9 cellular contexts compared by ENCODE assay signal in genomic region chr4:82431026-82431745, GRCh38. TPM values are rescaled to one million over a fixed set of nuclear protein-coding genes. Genes with fewer than 3 reads are reported as not detected.
DNase-seq lines count a peak whose midpoint lies in the region; ATAC-seq, FAIRE-seq and TF ChIP-seq lines count a peak whose summit lies in the region.
"Had no signal": no experiment of that assay in that cellular context is flagged by ENCODE, and none has a peak within 500 bp of the region (broad histone marks: within the 10 kb centered on the region; RNA-seq: fewer than 3 reads in every experiment).

No MANE protein-coding gene starts in this region.

- H3K4me3 ChIP-seq in fibroblast of pulmonary artery (replicated peaks; ENCODE audit: low read depth, low read length), result peak overlapping the region; percentile 87
- H3K4me3 ChIP-seq in pancreas, result peak overlapping the region; percentile 86 to 96 (median 91)

- TF ChIP-seq CTCF in fibroblast of pulmonary artery (IDR thresholded peaks at IDR 0.05; ENCODE audit: low read length, missing control alignments) (no peak), pancreas (IDR thresholded peaks at IDR 0.05) (no peak)

- ATAC-seq in pancreas (peak; percentile 18 to 35 (median 28)), GM18502 (IDR thresholded peaks at IDR 0.05; ENCODE audit: poor library complexity, unreplicated experiment) (no peak), HG03159 (IDR thresholded peaks at IDR 0.05; ENCODE audit: unreplicated experiment) (no peak)

- no peaks in the 10 kb centered on the region for H3K27me3 ChIP-seq in pancreas

- peaks cover 9 to 36% (median 16%) of the 10 kb centered on the region in 3 donors for H3K4me1 ChIP-seq in pancreas

- intact Hi-C loops in pancreas (cut with DNase I), result no loop called here

- H3K9me3 ChIP-seq in pancreas, result no peaks in the 10 kb centered on the region

- FAIRE-seq in pancreas (lab: Jason Lieb, UNC), result no peak
- FAIRE-seq: frontal cortex had no signal

- H3K27ac ChIP-seq in pancreas, result peak overlapping the region; percentile 96 to 98 (median 96)

- peaks cover 0 to 12% (median under 1%) of the 10 kb centered on the region in 3 donors for H3K36me3 ChIP-seq in pancreas

- DNase-seq in NCI-H526 (lab: John Stamatoyannopoulos, UW) (peak; percentile 26 to 53), NCI-H526 treated with DMSO at 0.1 percent for 48 hours (lab: John Stamatoyannopoulos, UW) (no peak), NCI-H146 (lab: John Stamatoyannopoulos, UW) (peak; percentile 78), activated T-helper 1 cell treated with Interleukin-2 at 50 U/mL for 16 hours (ENCODE audit: low read depth) (peak; percentile 33), fibroblast of pulmonary artery (ENCODE audit: low read depth) (peak; percentile 29), pancreas (peak; percentile 46 to 81 (median 58))

- 3% methylated on average over 31 of the region's 31 CpGs for WGBS in pancreas, 2 donors

RNA-seq across cellular contexts. Expression of gene ENOPH1, which starts 0.8 kb away (rescaled TPM):
- 10 to 100 TPM in 4 of 6 donors, 1 to 10 TPM in 2; 8.4 to 17.4 (median 13.6) TPM for total RNA-seq in pancreas
- 10 to 100 TPM; 21.2 to 24.4 TPM for polyA plus RNA-seq in pancreas

RNA-seq across cellular contexts. Expression of gene HNRNPDL, which starts 0.9 kb away (rescaled TPM):
- total RNA-seq in pancreas, result 100 to 1,000 TPM in 2 of 6 donors, 10 to 100 TPM in 4; 56.6 to 134 (median 92.5) TPM
- 100 to 1,000 TPM; 122 to 210 TPM for polyA plus RNA-seq in pancreas

RNA-seq across cellular contexts. Expression of gene HNRNPD, which starts 57.4 kb away (rescaled TPM):
- 10 to 100 TPM; 52.7 to 92.0 (median 72.7) TPM for total RNA-seq in pancreas
- polyA plus RNA-seq in pancreas, result 100 to 1,000 TPM in 1 of 2 donors, 10 to 100 TPM in 1; 93.7 to 131 TPM

Comparison
In these comparisons a context has a peak if more than half of its experiments do, and no peak if none do; other contexts are left out.
1. ATAC-seq: peak in pancreas (4 of 4); none in GM18502 (single experiment) and HG03159 (single experiment).